In genomic region chr5:103617913-103618312, GRCh38 we compare ENCODE assay signal across 21 cellular contexts. TPM values are rescaled to one million over a fixed set of nuclear protein-coding genes. Genes with fewer than 3 reads are reported as not detected.
DNase-seq lines count a peak whose midpoint lies in the region; ATAC-seq, FAIRE-seq and TF ChIP-seq lines count a peak whose summit lies in the region.
"Had no signal": no experiment of that assay in that cellular context is flagged by ENCODE, and none has a peak within 500 bp of the region (broad histone marks: within the 10 kb centered on the region; RNA-seq: fewer than 3 reads in every experiment).

No MANE protein-coding gene starts in this region.

- no peak for TF ChIP-seq RAD21 in SK-N-SH (IDR thresholded peaks at IDR 0.05; ENCODE audit: low read length)

- no TSS peak for BruUV-seq in endothelial cell of umbilical vein (replicated peaks; lab: Mats Ljungman, UMichigan)

- H3K79me2 ChIP-seq in SK-N-SH (ENCODE audit: insufficient read depth) (no peaks in the 10 kb centered on the region), endothelial cell of umbilical vein (ENCODE audit: control insufficient read depth, insufficient read depth, low read length) (no peaks in the 10 kb centered on the region)

- no peak overlapping the region for H3K4me3 Mint-ChIP-seq in nephron
- H3K4me3 Mint-ChIP-seq in activated T-cell treated with anti-CD3 and anti-CD28 coated beads, Interleukin-2, amount 50 U/mL, for 72 hours, result no peak overlapping the region
- H3K4me3 Mint-ChIP-seq: CD4-positive, CD25-positive, alpha-beta regulatory T cell; GM23338; H9 had no signal

- H3K36me3 Mint-ChIP-seq in nephron (ENCODE audit: low read depth), result no peaks in the 10 kb centered on the region
- no peaks in the 10 kb centered on the region for H3K36me3 Mint-ChIP-seq in activated T-cell treated with anti-CD3 and anti-CD28 coated beads, Interleukin-2, amount 50 U/mL, for 72 hours (ENCODE audit: insufficient read depth in 2 of 2)
- H3K36me3 Mint-ChIP-seq: CD4-positive, CD25-positive, alpha-beta regulatory T cell had no signal

- TF ChIP-seq CTCF in SK-N-SH (IDR thresholded peaks at IDR 0.05) (no peak), endothelial cell of umbilical vein (IDR thresholded peaks at IDR 0.05; ENCODE audit: extremely low read depth in 1 of 2, insufficient read depth in 1 of 2, low read depth in 1 of 2, low read length in 2 of 2) (no peak), nephron (IDR thresholded peaks at IDR 0.05; ENCODE audit: unreplicated experiment in 3 of 3) (no peak)

- TF ChIP-seq EP300 in SK-N-SH (IDR thresholded peaks at IDR 0.05; ENCODE audit: borderline replicate concordance in 1 of 2, low read depth in 1 of 2, low read length in 1 of 2), result no peak

- no peaks in the 10 kb centered on the region for H3K9me3 Mint-ChIP-seq in nephron
- H3K9me3 Mint-ChIP-seq in activated T-cell treated with anti-CD3 and anti-CD28 coated beads, Interleukin-2, amount 50 U/mL, for 72 hours, result no peaks in the 10 kb centered on the region
- H3K9me3 Mint-ChIP-seq: GM23338, H9 had no signal

- CTCF ChIA-PET in SK-N-SH (lab: Yijun Ruan, JAX) (interaction anchor here (1.3 kb wide), 1 partner anchor 11 kb away, joined by 5 read pairs; no protein-coding TSS in a partner anchor), endothelial cell of umbilical vein (lab: Charles Lee) (no interaction called here)

- H3K9ac ChIP-seq in SK-N-SH (no peak overlapping the region), endothelial cell of umbilical vein (replicated peaks; ENCODE audit: extremely low read depth, insufficient read depth, low read length) (no peak overlapping the region)
- H3K9ac ChIP-seq: BLaER1 had no signal

- no peak for ATAC-seq in SK-N-SH treated with all-trans-retinoic acid at 6 μM for 48 hours
- no peak for ATAC-seq in activated T-cell treated with anti-CD3 and anti-CD28 coated beads, Interleukin-2, amount 50 U/mL, for 72 hours (replicated peaks in 1 of 2)
- ATAC-seq: GM23338 had no signal

- no peaks in the 10 kb centered on the region for H3K9me3 ChIP-seq in SK-N-SH
- H3K9me3 ChIP-seq in endothelial cell of umbilical vein (replicated peaks; ENCODE audit: control insufficient read depth, insufficient read depth, low read length), result no peaks in the 10 kb centered on the region
- H3K9me3 ChIP-seq: BLaER1, Peyer's patch had no signal

- intact Hi-C loops in endothelial cell of umbilical vein (cut with micrococcal nuclease), result no loop called here

- peaks cover 14% of the 10 kb centered on the region for H3K27me3 Mint-ChIP-seq in nephron (ENCODE audit: low read depth)
- no peaks in the 10 kb centered on the region for H3K27me3 Mint-ChIP-seq in activated T-cell treated with anti-CD3 and anti-CD28 coated beads, Interleukin-2, amount 50 U/mL, for 72 hours (ENCODE audit: low read depth)
- H3K27me3 Mint-ChIP-seq: CD4-positive, CD25-positive, alpha-beta regulatory T cell had no signal

- H3K4me2 ChIP-seq in SK-N-SH (no peak overlapping the region), endothelial cell of umbilical vein (ENCODE audit: insufficient read depth, low read length) (no peak overlapping the region)
- H3K4me2 ChIP-seq: BLaER1, GM23338 had no signal

- 0 out of 2 replicates have a peak overlapping the region, but pooled peaks have one; percentile 21 for H2AFZ ChIP-seq in SK-N-SH (ENCODE audit: low read depth)
- no peak overlapping the region for H2AFZ ChIP-seq in endothelial cell of umbilical vein (ENCODE audit: low read depth, low read length)
- H2AFZ ChIP-seq: GM23338 had no signal

- H3F3A ChIP-seq in SK-N-SH (replicated peaks; ENCODE audit: insufficient read depth), result no peaks in the 10 kb centered on the region

- no peak for FAIRE-seq in endothelial cell of umbilical vein (lab: Jason Lieb, UNC)

- dilution Hi-C loops in endothelial cell of umbilical vein (cut with MboI; ENCODE audit: extremely low pct_ligation_motif_present, low sequenced_read_pairs), result no loop called here

- H3K27me3 ChIP-seq in SK-N-SH (ENCODE audit: insufficient read depth) (no peaks in the 10 kb centered on the region), endothelial cell of umbilical vein (ENCODE audit: control insufficient read depth in 2 of 2, insufficient read depth in 2 of 2, low read length in 2 of 2) (no peaks in the 10 kb centered on the region)
- H3K27me3 ChIP-seq: BLaER1, Peyer's patch had no signal

- H4K20me1 ChIP-seq in SK-N-SH (ENCODE audit: insufficient read depth), result no peaks in the 10 kb centered on the region
- H4K20me1 ChIP-seq in endothelial cell of umbilical vein (replicated peaks; ENCODE audit: control insufficient read depth, extremely low read depth, insufficient read depth, low read length), result no peaks in the 10 kb centered on the region
- H4K20me1 ChIP-seq: BLaER1 had no signal

- POLR2A ChIA-PET in SK-N-SH (lab: Yijun Ruan, JAX) (no interaction called here), endothelial cell of umbilical vein (lab: Charles Lee) (no interaction called here)

- H3K4me3 ChIP-seq in SK-N-SH (ENCODE audit: low read depth in 2 of 2, low read length in 1 of 2) (no peak overlapping the region), endothelial cell of umbilical vein (replicated peaks in 1 of 3; ENCODE audit: insufficient read depth in 1 of 3, low read depth in 1 of 3, low read length in 3 of 3) (no peak overlapping the region)
- H3K4me3 ChIP-seq: BLaER1, GM23338, Peyer's patch had no signal

- H3K4me1 Mint-ChIP-seq in nephron, result peaks cover 12% of the 10 kb centered on the region
- no peaks in the 10 kb centered on the region for H3K4me1 Mint-ChIP-seq in activated T-cell treated with anti-CD3 and anti-CD28 coated beads, Interleukin-2, amount 50 U/mL, for 72 hours (ENCODE audit: low read depth)
- H3K4me1 Mint-ChIP-seq: CD4-positive, CD25-positive, alpha-beta regulatory T cell had no signal

- no peaks in the 10 kb centered on the region for H3K9me2 ChIP-seq in SK-N-SH

- no peaks in the 10 kb centered on the region; a peak in 1 of 4 replicates for H3K4me1 ChIP-seq in SK-N-SH (ENCODE audit: control insufficient read depth in 1 of 2, insufficient read depth in 2 of 2, low read depth in 1 of 2, low read length in 1 of 2)
- no peaks in the 10 kb centered on the region for H3K4me1 ChIP-seq in endothelial cell of umbilical vein (ENCODE audit: control insufficient read depth, extremely low read depth, insufficient read depth, low read length)
- H3K4me1 ChIP-seq: BLaER1, Peyer's patch had no signal

- peak overlapping the region in 2 of 3 experiments; percentile 16 to 81 for H3K27ac Mint-ChIP-seq in nephron
- H3K27ac Mint-ChIP-seq in activated T-cell treated with anti-CD3 and anti-CD28 coated beads, Interleukin-2, amount 50 U/mL, for 72 hours, result no peak overlapping the region
- H3K27ac Mint-ChIP-seq: CD4-positive, CD25-positive, alpha-beta regulatory T cell; GM23338; H9 had no signal

- H3K9me1 ChIP-seq in endothelial cell of umbilical vein (replicated peaks; ENCODE audit: control insufficient read depth, extremely low read depth, insufficient read depth, low read length), result no peaks in the 10 kb centered on the region

- DNase-seq in SK-N-SH (no peak), endothelial cell of umbilical vein (ENCODE audit: low read depth, low spot score) (peak; percentile 26), NCI-H774 (lab: John Stamatoyannopoulos, UW) (no peak), NOMO-1 treated with dmso at 0.1 percent for 144 hours (lab: John Stamatoyannopoulos, UW; ENCODE audit: unreplicated experiment) (no peak)
- DNase-seq in activated T-cell treated with anti-CD3 and anti-CD28 coated beads, Interleukin-2, amount 50 U/mL, for 72 hours, result no peak
- DNase-seq: 8988T; CD4-positive, CD25-positive, alpha-beta regulatory T cell; DMS53; H9; KG1; MM.1S; NCI-H2029; NCI-H446; NCI-H524 treated with DMSO at 0.1 percent for 48 hours; NCI-H82; Peyer's patch; SHP77 treated with DMSO at 0.1 percent for 48 hours had no signal

- 82% methylated on average over 1 of the region's 1 CpG for WGBS in SK-N-SH (ENCODE audit: low lambda C conversion rate)

- TF ChIP-seq POLR2A in endothelial cell of umbilical vein (IDR thresholded peaks at IDR 0.05; ENCODE audit: low read depth, low read length), result no peak

- no peaks in the 10 kb centered on the region for H3K36me3 ChIP-seq in SK-N-SH (replicated peaks in 1 of 2; ENCODE audit: control insufficient read depth in 1 of 2, insufficient read depth in 2 of 2, low read length in 1 of 2)
- no peaks in the 10 kb centered on the region for H3K36me3 ChIP-seq in endothelial cell of umbilical vein (ENCODE audit: control insufficient read depth in 2 of 2, extremely low read depth in 1 of 2, insufficient read depth in 2 of 2, low read length in 2 of 2)
- H3K36me3 ChIP-seq: BLaER1, Peyer's patch had no signal

- H3K27ac ChIP-seq in SK-N-SH (ENCODE audit: low read depth in 2 of 2, low read length in 1 of 2), result no peak overlapping the region
- no peak overlapping the region for H3K27ac ChIP-seq in endothelial cell of umbilical vein (ENCODE audit: insufficient read depth, low read depth, low read length)
- H3K27ac ChIP-seq: BLaER1, Peyer's patch had no signal

TF ChIP-seq in SK-N-SH, 30 proteins besides CTCF, POLR2A, EP300 and RAD21 (continues in another document):
- no peak for TF ChIP-seq TAF1 (IDR thresholded peaks at IDR 0.05; ENCODE audit: borderline replicate concordance, low read depth, low read length)

TF ChIP-seq in SK-N-SH treated with all-trans-retinoic acid at 6 μM for 48 hours, 23 proteins besides CTCF, POLR2A, EP300 and RAD21 (continues in another document):
- TF ChIP-seq ESRRG (CRISPR knock-in tag; IDR thresholded peaks at IDR 0.05) (no peak), ZFP3 (CRISPR knock-in tag; IDR thresholded peaks at IDR 0.05) (no peak), ZNF70 (CRISPR knock-in tag; IDR thresholded peaks at IDR 0.05) (no peak)

TF ChIP-seq in endothelial cell of umbilical vein, 7 proteins besides CTCF, POLR2A, EP300 and RAD21 (continues in another document):
- no peak for TF ChIP-seq MAX (IDR thresholded peaks at IDR 0.05; ENCODE audit: insufficient read depth, insufficient read length)
- no peak for TF ChIP-seq JUN (IDR thresholded peaks at IDR 0.05; ENCODE audit: borderline replicate concordance, insufficient read depth, insufficient read length, low read depth)

RNA-seq across cellular contexts. Expression of gene NUDT12, which starts 55.3 kb away (rescaled TPM):
- polyA plus RNA-seq in SK-N-SH (2012; rRNA removed) (4.9 and 8.1 TPM in 2 replicates), endothelial cell of umbilical vein (0.96 and 1.3 TPM in 2 replicates)
- polyA plus RNA-seq in SK-N-SH (2012; cell fraction: cytosol; rRNA removed), result 6.6 and 8.0 TPM in 2 replicates
- 4.8 and 15.4 TPM in 2 replicates for polyA plus RNA-seq in SK-N-SH (2012; cell fraction: nucleus; rRNA removed)
- 3.6 and 4.9 TPM in 2 replicates for total RNA-seq in endothelial cell of umbilical vein
- polyA plus RNA-seq in endothelial cell of umbilical vein (2011; cell fraction: cytosol; rRNA removed), result 1.4 and 1.5 TPM in 2 replicates
- polyA plus RNA-seq in endothelial cell of umbilical vein (2011; cell fraction: nucleus; rRNA removed), result 5.3 and 8.0 TPM in 2 replicates
- 3.3 and 4.2 TPM in 2 replicates for polyA plus RNA-seq in endothelial cell of umbilical vein (2012)
- 1.8 and 2.1 TPM in 2 replicates for polyA minus RNA-seq in endothelial cell of umbilical vein
- polyA minus RNA-seq in endothelial cell of umbilical vein (2011; cell fraction: cytosol; rRNA and poly(A)+ RNA removed), result 6.2 TPM
- 2.3 and 3.2 TPM in 2 replicates for polyA minus RNA-seq in endothelial cell of umbilical vein (2011; cell fraction: nucleus; rRNA and poly(A)+ RNA removed)
- total RNA-seq in activated T-cell treated with anti-CD3 and anti-CD28 coated beads, Interleukin-2, amount 50 U/mL, for 72 hours, result 1 to 10 TPM in 1 of 2 donors, under 1 TPM in 1; 0.24 to 2.2 TPM
- total RNA-seq: CD4-positive, CD25-positive, alpha-beta regulatory T cell had no signal
